1 cellular context compared by ENCODE assay signal in the genomic region with DNA sequence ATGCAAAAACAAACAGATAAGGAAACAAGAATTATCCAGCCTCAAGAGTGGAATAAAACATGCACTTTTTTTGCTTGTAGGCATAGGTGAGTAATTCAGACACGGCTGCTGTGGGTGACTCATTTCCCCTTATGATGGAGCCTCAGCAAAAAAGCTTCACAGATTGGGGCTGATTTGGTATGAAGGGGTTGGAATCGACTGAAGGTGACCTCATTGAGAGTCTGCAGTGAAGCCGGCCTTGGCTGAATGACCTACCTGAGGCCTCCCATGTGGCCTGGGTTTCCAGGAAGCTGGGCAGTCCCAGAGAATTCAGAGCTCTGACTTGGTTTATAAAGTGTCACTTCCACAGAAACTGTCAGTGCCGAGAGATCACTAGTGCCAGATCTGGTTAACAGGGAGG.
TF ChIP-seq lines count a peak whose summit lies in the region.

No MANE protein-coding gene starts in this region.

TF ChIP-seq in HEK293, 187 proteins besides CTCF, POLR2A, EP300 and RAD21 (continued from another document):
- TF ChIP-seq, protein P1, sequence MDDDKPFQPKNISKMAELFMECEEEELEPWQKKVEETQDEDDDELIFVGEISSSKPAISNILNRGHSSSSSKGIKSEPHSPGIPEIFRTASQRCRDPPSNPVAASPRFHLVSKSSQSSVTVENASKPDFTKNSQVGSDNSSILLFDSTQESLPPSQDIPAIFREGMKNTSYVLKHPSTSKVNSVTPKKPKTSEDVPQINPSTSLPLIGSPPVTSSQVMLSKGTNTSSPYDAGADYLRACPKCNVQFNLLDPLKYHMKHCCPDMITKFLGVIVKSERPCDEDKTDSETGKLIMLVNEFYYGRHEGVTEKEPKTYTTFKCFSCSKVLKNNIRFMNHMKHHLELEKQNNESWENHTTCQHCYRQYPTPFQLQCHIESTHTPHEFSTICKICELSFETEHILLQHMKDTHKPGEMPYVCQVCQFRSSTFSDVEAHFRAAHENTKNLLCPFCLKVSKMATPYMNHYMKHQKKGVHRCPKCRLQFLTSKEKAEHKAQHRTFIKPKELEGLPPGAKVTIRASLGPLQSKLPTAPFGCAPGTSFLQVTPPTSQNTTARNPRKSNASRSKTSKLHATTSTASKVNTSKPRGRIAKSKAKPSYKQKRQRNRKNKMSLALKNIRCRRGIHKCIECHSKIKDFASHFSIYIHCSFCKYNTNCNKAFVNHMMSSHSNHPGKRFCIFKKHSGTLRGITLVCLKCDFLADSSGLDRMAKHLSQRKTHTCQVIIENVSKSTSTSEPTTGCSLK (tag by site-specific recombination; IDR thresholded peaks at IDR 0.05) = no peak
- TF ChIP-seq ZNF585B (tag by site-specific recombination; IDR thresholded peaks at IDR 0.05) = no peak
